In genomic region chr7:105837765-105838241, GRCh38 we compare ENCODE assay signal across 1 cellular context.
TF ChIP-seq lines count a peak whose summit lies in the region.

No MANE protein-coding gene starts in this region.

TF ChIP-seq in IMR-90, 13 proteins besides CTCF, POLR2A, EP300 and RAD21 (continued from another document):
- TF ChIP-seq ELK1 (IDR thresholded peaks at IDR 0.05; ENCODE audit: borderline replicate concordance, low read depth, low read length) (no peak), CHD1 (IDR thresholded peaks at IDR 0.05; ENCODE audit: low read depth, low read length) (no peak), FOS (IDR thresholded peaks at IDR 0.05; ENCODE audit: low read depth, low read length) (no peak), MAFK (IDR thresholded peaks at IDR 0.05; ENCODE audit: low read depth, low read length) (no peak)
